In the genomic region with DNA sequence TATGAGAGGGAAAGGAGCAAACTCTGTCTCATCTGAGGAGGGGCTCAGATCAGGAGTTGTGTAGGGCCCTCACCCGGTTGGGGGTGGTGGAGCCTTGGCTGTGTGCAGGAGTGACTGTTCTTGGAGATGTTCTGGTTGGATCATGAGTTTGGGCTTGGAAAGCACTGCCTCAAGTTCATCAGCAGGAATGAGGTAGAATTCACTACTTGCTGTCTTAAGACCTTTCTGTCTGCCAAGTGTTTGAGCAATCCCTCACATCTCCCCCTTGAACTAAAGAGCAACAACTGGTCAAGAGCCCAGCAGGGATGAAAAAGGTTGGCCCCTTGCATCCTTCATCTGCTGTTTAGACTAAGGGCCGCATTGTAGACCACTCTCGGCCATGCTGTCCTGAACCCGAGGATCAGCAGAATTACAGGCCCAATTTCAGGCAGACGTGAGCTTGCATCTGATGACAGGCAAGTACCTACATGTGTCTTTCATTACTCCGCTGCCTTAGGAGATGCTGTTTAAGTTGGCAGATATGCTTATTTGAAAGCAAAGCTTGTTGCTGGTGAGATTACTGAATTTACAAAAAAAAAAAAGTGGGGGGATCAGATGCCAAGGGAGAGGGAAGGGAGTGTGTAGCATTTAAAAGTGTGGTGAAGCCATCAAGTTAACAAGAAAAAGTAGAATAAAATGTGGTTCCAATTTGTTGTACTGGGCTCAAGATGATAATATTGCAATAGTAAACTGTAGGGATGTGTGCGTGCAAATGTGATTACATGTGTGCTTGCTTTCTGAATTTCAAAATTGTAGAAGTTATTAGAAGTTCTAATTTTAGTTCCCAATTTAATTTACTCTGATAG, we compare ENCODE assay signal across 8 cellular contexts. TPM values are rescaled to one million over a fixed set of nuclear protein-coding genes. Genes with fewer than 3 reads are reported as not detected.
A peak's percentile ranks its signal among the peaks of the same experiment; 100 is the strongest.
DNase-seq lines count a peak whose midpoint lies in the region; ATAC-seq and TF ChIP-seq lines count a peak whose summit lies in the region.

No MANE protein-coding gene starts in this region.

- H3K27me3 ChIP-seq in CD4-positive, CD25-positive, alpha-beta regulatory T cell (ENCODE audit: control insufficient read depth, insufficient read depth, low read length): no peaks in the 10 kb centered on the region
- H3K27me3 ChIP-seq in parathyroid adenoma (ENCODE audit: control insufficient read depth, insufficient read depth, low read length) (no peaks in the 10 kb centered on the region), adrenal gland (no peaks in the 10 kb centered on the region)

- CTCF ChIA-PET in T-cell (lab: Charles Lee): interaction anchor here (0.5 to 4.5 kb wide), 26 partner anchors 8 to 1943 kb away, joined by 3 to 35 read pairs (median 5); a partner anchor contains a TSS

- H2AFZ ChIP-seq in parathyroid adenoma: peak overlapping the region; percentile 13

- no peak overlapping the region for H3K9ac ChIP-seq in parathyroid adenoma

- peaks cover 38% of the 10 kb centered on the region for H3K79me2 ChIP-seq in parathyroid adenoma

- H3K4me1 ChIP-seq in CD4-positive, CD25-positive, alpha-beta regulatory T cell (ENCODE audit: control insufficient read depth, insufficient read depth, low read length, poor library complexity, severe bottlenecking): peaks cover 71% of the 10 kb centered on the region
- H3K4me1 ChIP-seq in parathyroid adenoma: peaks cover 32% of the 10 kb centered on the region
- peaks cover 10 to 81% of the 10 kb centered on the region in 2 donors for H3K4me1 ChIP-seq in adrenal gland (replicated peaks in 1 of 2)

- H3K4me1 Mint-ChIP-seq in CD4-positive, CD25-positive, alpha-beta regulatory T cell: peaks cover 50 to 91% (median 76%) of the 10 kb centered on the region in 4 donors
- H3K4me1 Mint-ChIP-seq in T-cell: peaks cover 86 to 93% (median 90%) of the 10 kb centered on the region in 3 donors

- H3K36me3 ChIP-seq in CD4-positive, CD25-positive, alpha-beta regulatory T cell (ENCODE audit: control insufficient read depth, insufficient read depth, low read length): no peaks in the 10 kb centered on the region
- no peaks in the 10 kb centered on the region for H3K36me3 ChIP-seq in parathyroid adenoma (ENCODE audit: control insufficient read depth, insufficient read depth, low read length)
- H3K36me3 ChIP-seq in adrenal gland (replicated peaks in 1 of 2): no peaks in the 10 kb centered on the region

- ATAC-seq in CD4-positive, CD25-positive, alpha-beta regulatory T cell (ENCODE audit: low read depth in 2 of 2): no peak
- ATAC-seq in T-cell (replicated peaks in 1 of 4) (no peak), HG02763 (IDR thresholded peaks at IDR 0.05; ENCODE audit: unreplicated experiment) (no peak)

- peaks cover 8% of the 10 kb centered on the region for H3K36me3 Mint-ChIP-seq in CD4-positive, CD25-positive, alpha-beta regulatory T cell
- H3K36me3 Mint-ChIP-seq in T-cell: no peaks in the 10 kb centered on the region

- no peak for TF ChIP-seq POLR2A in adrenal gland (IDR thresholded peaks at IDR 0.05)

- H3K4me2 ChIP-seq in parathyroid adenoma (ENCODE audit: low read length): peak overlapping the region; percentile 8

- peak overlapping the region; percentile 71 to 85 (median 84) for H3K27ac Mint-ChIP-seq in CD4-positive, CD25-positive, alpha-beta regulatory T cell
- peak overlapping the region; percentile 84 to 94 for H3K27ac Mint-ChIP-seq in T-cell

- intact Hi-C loops in adrenal gland (cut with DNase I): no loop called here

- POLR2A ChIA-PET in T-cell (lab: Charles Lee): interaction anchor here in 1 of 2 donors (0.6 kb wide), 4 partner anchors 11 to 748 kb away, joined by 3 read pairs; no protein-coding TSS in a partner anchor

- H3K9me3 Mint-ChIP-seq in CD4-positive, CD25-positive, alpha-beta regulatory T cell: no peaks in the 10 kb centered on the region
- no peaks in the 10 kb centered on the region for H3K9me3 Mint-ChIP-seq in T-cell

- no peaks in the 10 kb centered on the region for H3K9me3 ChIP-seq in CD4-positive, CD25-positive, alpha-beta regulatory T cell (ENCODE audit: control insufficient read depth in 2 of 2, low read length in 2 of 2)
- H3K9me3 ChIP-seq in parathyroid adenoma (ENCODE audit: control insufficient read depth, low read length): no peaks in the 10 kb centered on the region
- no peaks in the 10 kb centered on the region for H3K9me3 ChIP-seq in adrenal gland (replicated peaks in 1 of 3)

- DNase-seq in CD4-positive, CD25-positive, alpha-beta regulatory T cell: no peak
- no peak for DNase-seq in T-cell
- peak; percentile 98 for DNase-seq in fibroblast of peridontal ligament (ENCODE audit: extremely low read depth)
- DNase-seq in NCI-H187 (lab: John Stamatoyannopoulos, UW): no peak
- DNase-seq in adrenal gland: no peak
- no peak for DNase-seq in RKO (ENCODE audit: low spot score)

- no peak for TF ChIP-seq CTCF in parathyroid adenoma (IDR thresholded peaks at IDR 0.05)
- TF ChIP-seq CTCF in adrenal gland (IDR thresholded peaks at IDR 0.05): no peak

- peak overlapping the region; percentile 69 for H3K4me3 ChIP-seq in CD4-positive, CD25-positive, alpha-beta regulatory T cell (ENCODE audit: low read depth, low read length)
- H3K4me3 ChIP-seq in parathyroid adenoma (ENCODE audit: low read depth, low read length): no peak overlapping the region
- H3K4me3 ChIP-seq in adrenal gland: no peak overlapping the region

- no peaks in the 10 kb centered on the region for H3K27me3 Mint-ChIP-seq in CD4-positive, CD25-positive, alpha-beta regulatory T cell
- no peaks in the 10 kb centered on the region for H3K27me3 Mint-ChIP-seq in T-cell

- 64 to 78% (median 73%) methylated on average over 6 to 7 of the region's 7 CpGs for WGBS in adrenal gland, 4 donors

- peak overlapping the region; percentile 7 to 70 (median 22) for H3K4me3 Mint-ChIP-seq in CD4-positive, CD25-positive, alpha-beta regulatory T cell
- H3K4me3 Mint-ChIP-seq in T-cell: peak overlapping the region; percentile 14 to 31 (median 29)

- H3K27ac ChIP-seq in CD4-positive, CD25-positive, alpha-beta regulatory T cell (ENCODE audit: insufficient read depth, low read length, poor library complexity, severe bottlenecking): peak overlapping the region; percentile 70
- H3K27ac ChIP-seq in parathyroid adenoma (peak overlapping the region; percentile 36), adrenal gland (peak overlapping the region in 2 of 5 donors; percentile 28 to 59)

RNA-seq across cellular contexts. Expression of a gene that starts 36.5 kb away (rescaled TPM):
- total RNA-seq in CD4-positive, CD25-positive, alpha-beta regulatory T cell: 366 TPM
- polyA plus RNA-seq in CD4-positive, CD25-positive, alpha-beta regulatory T cell: 100 to 1,000 TPM in 2 of 4 donors, 10 to 100 TPM in 2; 75.9 to 127 (median 109) TPM
- total RNA-seq in T-cell (100 to 1,000 TPM in 3 of 5 donors, 10 to 100 TPM in 2; 83.7 to 370 (median 105) TPM), adrenal gland (100 to 1,000 TPM in 1 of 8 donors, 10 to 100 TPM in 7; 41.3 to 110 (median 66.7) TPM)
- 10 to 100 TPM in 2 of 3 donors, 1 to 10 TPM in 1; 4.9 to 44.7 (median 11.7) TPM for polyA plus RNA-seq in adrenal gland
